1 cellular context compared by ENCODE assay signal in genomic region chr14:55846852-55847471, GRCh38.
TF ChIP-seq lines count a peak whose summit lies in the region.

No MANE protein-coding gene starts in this region.

TF ChIP-seq in A549, 52 proteins besides CTCF, POLR2A, EP300 and RAD21 (continued from another document):
- TF ChIP-seq E2F6 (IDR thresholded peaks at IDR 0.05; ENCODE audit: borderline replicate concordance, low read depth) = no peak
- no peak for TF ChIP-seq ATOH8 (CRISPR knock-in tag; IDR thresholded peaks at IDR 0.05; ENCODE audit: low read depth)
- TF ChIP-seq SMC3 (IDR thresholded peaks at IDR 0.05) = no peak
- no peak for TF ChIP-seq HES2 (IDR thresholded peaks at IDR 0.05)
- TF ChIP-seq KDM5A (IDR thresholded peaks at IDR 0.05) = no peak
- no peak for TF ChIP-seq FOSL2 (IDR thresholded peaks at IDR 0.05)
- TF ChIP-seq FOSL2 (CRISPR knock-in tag; IDR thresholded peaks at IDR 0.05) = no peak
- no peak for TF ChIP-seq MYC (IDR thresholded peaks at IDR 0.05; ENCODE audit: borderline replicate concordance, low read length)
- no peak for TF ChIP-seq ZSCAN20 (CRISPR knock-in tag; IDR thresholded peaks at IDR 0.05)
- TF ChIP-seq NFE2L2 (conservative IDR thresholded peaks at IDR 0.05; ENCODE audit: low read length) = no peak
- no peak for TF ChIP-seq CHD4 (IDR thresholded peaks at IDR 0.05; ENCODE audit: borderline replicate concordance)
- TF ChIP-seq FOXS1 (CRISPR knock-in tag; IDR thresholded peaks at IDR 0.05) = no peak
- no peak for TF ChIP-seq TFCP2L1 (CRISPR knock-in tag; IDR thresholded peaks at IDR 0.05)
- no peak for TF ChIP-seq EHMT2 (IDR thresholded peaks at IDR 0.05; ENCODE audit: low read depth)
